In the genomic region with DNA sequence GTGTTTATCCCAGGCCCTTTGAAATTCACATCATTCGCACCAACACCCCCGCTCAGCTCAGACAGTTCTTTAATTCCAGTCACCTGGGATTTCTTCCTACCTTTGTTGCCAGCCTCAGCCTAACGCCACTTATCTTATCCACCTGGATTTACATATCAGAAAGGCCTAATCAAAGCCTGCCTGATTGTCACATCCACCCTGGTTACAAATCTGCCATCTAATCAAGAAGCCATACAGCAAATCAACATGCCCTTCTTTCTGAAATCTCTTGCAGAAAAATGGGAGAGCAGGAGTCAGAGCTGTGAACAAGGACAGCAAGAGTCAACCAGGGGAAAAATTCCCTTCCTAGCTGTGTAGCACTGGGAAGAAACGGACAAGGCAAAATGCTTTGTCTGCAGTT, we compare ENCODE assay signal across 14 cellular contexts.
"Had no signal": no experiment of that assay in that cellular context is flagged by ENCODE, and none has a peak within 500 bp of the region (broad histone marks: within the 10 kb centered on the region; RNA-seq: fewer than 3 reads in every experiment).

No MANE protein-coding gene starts in this region.

- H3K9me3 Mint-ChIP-seq: naive thymus-derived CD8-positive, alpha-beta T cell had no signal

- H3K4me2 ChIP-seq: hepatocyte had no signal

- ATAC-seq: naive thymus-derived CD8-positive, alpha-beta T cell had no signal

- H3K36me3 ChIP-seq: stomach, thoracic aorta, transverse colon had no signal

- H2AFZ ChIP-seq: hepatocyte had no signal

- H3K27me3 ChIP-seq: hepatocyte, stomach, transverse colon had no signal

- H3K4me1 Mint-ChIP-seq: naive thymus-derived CD8-positive, alpha-beta T cell had no signal

- H3K9me3 ChIP-seq: stomach, thoracic aorta, transverse colon had no signal

- H3K4me3 Mint-ChIP-seq: naive thymus-derived CD8-positive, alpha-beta T cell had no signal

- H3K27ac ChIP-seq: coronary artery, hepatocyte, stomach, thoracic aorta, transverse colon had no signal

- H3K36me3 Mint-ChIP-seq: naive thymus-derived CD8-positive, alpha-beta T cell had no signal

- H3K4me1 ChIP-seq: transverse colon had no signal

- H3K79me2 ChIP-seq: hepatocyte had no signal

- H3K27ac Mint-ChIP-seq: naive thymus-derived CD8-positive, alpha-beta T cell had no signal

- DNase-seq: effector CD4-positive, alpha-beta T cell; foreskin melanocyte; head of caudate nucleus; kidney glomerular epithelial cell; naive thymus-derived CD8-positive, alpha-beta T cell; small intestine; stimulated activated CD4-positive, alpha-beta T cell treated with anti-CD3 and anti-CD28 coated beads, Interleukin-12 subunit alpha, Interleukin-12 subunit beta, amount 100 ng/mL, for 4 hours; stimulated activated naive CD4-positive, alpha-beta T cell; stomach; substantia nigra; transverse colon had no signal

- H3K4me3 ChIP-seq: coronary artery, hepatocyte, stomach, thoracic aorta, transverse colon had no signal
